ENCODE assay signal across 8 cellular contexts in the genomic region with DNA sequence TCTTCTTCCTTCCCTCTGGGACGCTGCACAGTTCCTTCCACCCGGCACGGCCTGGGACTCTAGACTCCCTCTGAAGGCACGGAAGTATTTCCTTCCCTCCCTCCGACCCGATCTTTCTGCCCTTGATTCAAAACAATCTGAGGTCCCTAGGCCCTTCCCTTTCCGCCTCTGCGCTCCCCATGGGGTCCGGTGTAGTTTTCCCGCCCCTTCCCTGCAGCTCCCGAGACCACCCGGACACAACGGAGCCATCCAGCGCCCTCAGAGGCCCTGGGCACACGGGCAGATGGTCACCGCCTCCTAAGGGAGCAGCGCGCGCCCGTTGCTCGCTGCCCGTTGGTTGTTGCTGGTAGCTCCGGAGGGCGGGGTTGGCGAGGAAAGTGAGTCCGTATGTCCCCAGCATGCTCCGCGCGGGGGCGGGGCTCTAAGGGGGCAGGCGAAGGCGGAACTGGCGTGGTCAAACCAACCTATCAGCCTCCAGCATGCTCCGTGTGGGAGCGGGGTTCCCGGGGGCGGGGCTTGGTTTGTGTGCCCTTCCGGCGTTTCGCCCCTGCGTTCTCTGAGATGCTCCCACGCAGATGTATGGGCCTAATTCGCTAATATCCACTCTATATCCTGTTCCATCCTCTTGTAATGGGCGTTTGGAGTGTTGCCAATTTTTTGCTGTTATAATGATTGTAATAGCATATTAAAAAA. TPM values are rescaled to one million over a fixed set of nuclear protein-coding genes. Genes with fewer than 3 reads are reported as not detected.
A peak's percentile ranks its signal among the peaks of the same experiment; 100 is the strongest.
DNase-seq lines count a peak whose midpoint lies in the region; ATAC-seq and TF ChIP-seq lines count a peak whose summit lies in the region.

No MANE protein-coding gene starts in this region.

- intact Hi-C loops in spleen (cut with DNase I; ENCODE audit: low total_unique reads): no loop called here

- no peaks in the 10 kb centered on the region for H3K9me3 Mint-ChIP-seq in central memory CD8-positive, alpha-beta T cell

- H3K27me3 ChIP-seq in spleen (replicated peaks in 1 of 7): no peaks in the 10 kb centered on the region

- peak; percentile 95 for ATAC-seq in GM19025 (IDR thresholded peaks at IDR 0.05; ENCODE audit: low read depth, unreplicated experiment)
- ATAC-seq in HG03280 (IDR thresholded peaks at IDR 0.05; ENCODE audit: unreplicated experiment): peak; percentile 97
- ATAC-seq in central memory CD8-positive, alpha-beta T cell (replicated peaks; ENCODE audit: extremely low read depth, poor library complexity, severe bottlenecking): peak; percentile 100

- peak overlapping the region; percentile 94 for H3K27ac Mint-ChIP-seq in central memory CD8-positive, alpha-beta T cell (ENCODE audit: low read depth)

- H3K4me3 Mint-ChIP-seq in central memory CD8-positive, alpha-beta T cell: peak overlapping the region; percentile 91

- TF ChIP-seq POLR2A in spleen (IDR thresholded peaks at IDR 0.05): peak; percentile 69 to 90 (median 75)

- peaks cover 0 to 33% (median 19%) of the 10 kb centered on the region in 6 donors for H3K4me1 ChIP-seq in spleen

- H3K4me3 ChIP-seq in AG09309 (ENCODE audit: control insufficient read depth, low read depth, low read length) (peak overlapping the region; percentile 56), spleen (peak overlapping the region; percentile 35 to 80 (median 56))

- TF ChIP-seq CTCF in AG09309 (IDR thresholded peaks at IDR 0.05; ENCODE audit: control insufficient read depth, insufficient read depth, low read depth, low read length, missing control alignments) (no peak), spleen (IDR thresholded peaks at IDR 0.05 in 8 of 11, conservative IDR thresholded peaks at IDR 0.05 in 3 of 11) (peak in 4 of 11 experiments; percentile 11 to 29 (median 22))

- DNase-seq in AG09309 (ENCODE audit: low read depth) (peak; percentile 92), NCI-H345 (lab: John Stamatoyannopoulos, UW) (peak; percentile 100), iris pigment epithelial cell (ENCODE audit: low read depth) (peak; percentile 100), spleen (peak; percentile 100)
- peak; percentile 97 for DNase-seq in activated CD4-positive, CD25-positive, alpha-beta regulatory T cell treated with anti-CD3 and anti-CD28 coated beads, Interleukin-2, amount 50 U/mL, for 16 hours (ENCODE audit: low read depth, low spot score)
- peak; percentile 88 to 96 for DNase-seq in central memory CD8-positive, alpha-beta T cell (ENCODE audit: low spot score in 2 of 2)

- no peaks in the 10 kb centered on the region for H3K9me3 ChIP-seq in spleen

- peak overlapping the region; percentile 86 to 95 (median 92) for H3K27ac ChIP-seq in spleen

- H3K4me1 Mint-ChIP-seq in central memory CD8-positive, alpha-beta T cell: peaks cover 10% of the 10 kb centered on the region

- WGBS in spleen, 5 donors: 0 to 1% (median 0%) methylated on average over 37 to 44 of the region's 44 CpGs

- H3K27me3 Mint-ChIP-seq in central memory CD8-positive, alpha-beta T cell: no peaks in the 10 kb centered on the region

- peaks cover 0 to 27% (median 0%) of the 10 kb centered on the region in 6 donors for H3K36me3 ChIP-seq in spleen

- peaks cover 2% of the 10 kb centered on the region for H3K36me3 Mint-ChIP-seq in central memory CD8-positive, alpha-beta T cell (ENCODE audit: insufficient read depth)

RNA-seq across cellular contexts. Expression of a gene that starts 19.6 kb away (rescaled TPM):
- total RNA-seq in spleen: 100 to 1,000 TPM; 168 to 346 (median 211) TPM
- 100 to 1,000 TPM; 421 to 580 (median 501) TPM for polyA plus RNA-seq in spleen

RNA-seq across cellular contexts. Expression of a gene that starts 47.2 kb away (rescaled TPM):
- total RNA-seq in spleen: 10 to 100 TPM in 1 of 7 donors, 1 to 10 TPM in 6; 2.0 to 11.6 (median 3.7) TPM
- polyA plus RNA-seq in spleen: 10 to 100 TPM in 1 of 3 donors, 1 to 10 TPM in 2; 4.7 to 11.6 (median 6.6) TPM

RNA-seq across cellular contexts. Expression of a gene that starts 52.9 kb away (rescaled TPM):
- total RNA-seq in spleen: 1 to 10 TPM in 6 of 7 donors, not detected in 1; 2.3 to 5.0 (median 2.3) TPM
- 1 to 10 TPM; 1.0 to 3.0 (median 1.5) TPM for polyA plus RNA-seq in spleen

RNA-seq across cellular contexts. Expression of a gene that starts 56.1 kb away (rescaled TPM):
- total RNA-seq in spleen: 10 to 100 TPM; 12.0 to 21.7 (median 16.9) TPM
- polyA plus RNA-seq in spleen: 10 to 100 TPM; 15.6 to 23.5 (median 16.2) TPM

Comparison
In these comparisons a context has a peak if more than half of its experiments do, and no peak if none do; other contexts are left out.
1. Peak in every context shown above with its lines: DNase-seq, ATAC-seq, H3K4me3 ChIP-seq and H3K27ac ChIP-seq.